21 cellular contexts compared by ENCODE assay signal in genomic region chr3:63046152-63046551, GRCh38.
DNase-seq lines count a peak whose midpoint lies in the region; ATAC-seq and TF ChIP-seq lines count a peak whose summit lies in the region.
"Had no signal": no experiment of that assay in that cellular context is flagged by ENCODE, and none has a peak within 500 bp of the region (broad histone marks: within the 10 kb centered on the region; RNA-seq: fewer than 3 reads in every experiment).

No MANE protein-coding gene starts in this region.

- no peaks in the 10 kb centered on the region for H3K4me1 Mint-ChIP-seq in activated CD8-positive, alpha-beta T cell treated with anti-CD3 and anti-CD28 coated beads for 36 hours (ENCODE audit: low read depth)
- H3K4me1 Mint-ChIP-seq: CD4-positive, CD25-positive, alpha-beta regulatory T cell; CD8-positive, alpha-beta memory T cell had no signal

- H3K4me3 Mint-ChIP-seq in activated CD8-positive, alpha-beta T cell treated with anti-CD3 and anti-CD28 coated beads for 36 hours, result no peak overlapping the region
- H3K4me3 Mint-ChIP-seq: CD4-positive, CD25-positive, alpha-beta regulatory T cell; CD8-positive, alpha-beta memory T cell; HFFc6 had no signal

- CTCF ChIA-PET in activated CD8-positive, alpha-beta T cell treated with anti-CD3 and anti-CD28 coated beads for 36 hours (lab: Charles Lee), result no interaction called here

- no peak overlapping the region for H3K4me3 ChIP-seq in transverse colon
- H3K4me3 ChIP-seq: A549, HAP-1 had no signal

- no peak for TF ChIP-seq POLR2A in transverse colon (IDR thresholded peaks at IDR 0.05)

- DNase-seq in left colon, result no peak
- DNase-seq in transverse colon, result no peak
- DNase-seq in activated CD8-positive, alpha-beta T cell treated with anti-CD3 and anti-CD28 coated beads for 36 hours, result no peak
- DNase-seq in stimulated activated CD4-positive, alpha-beta T cell treated with anti-CD3 and anti-CD28 coated beads, Interleukin-1b, Interleukin-23, amount 100 ng/mL, for 48 hours, result no peak
- no peak for DNase-seq in activated CD8-positive, alpha-beta memory T cell treated with anti-CD3 and anti-CD28 coated beads, Interleukin-2, amount 50 U/mL, for 4 hours
- DNase-seq: 8988T; ACHN; AML-193; C1 segment of cervical spinal cord; CD4-positive, CD25-positive, alpha-beta regulatory T cell; CD8-positive, alpha-beta memory T cell; DMS 273 treated with DMSO at 0.1 percent for 48 hours; DMS53; DMS79 treated with DMSO at 0.1 percent for 48 hours; GF-D8; GOT3; HFFc6 had no signal

- no peaks in the 10 kb centered on the region for H3K27me3 ChIP-seq in transverse colon

- WGBS in transverse colon (ENCODE audit: low coverage in 1 of 2), 2 donors, result 22 to 29% methylated on average over 2 of the region's 2 CpGs

- no peak for TF ChIP-seq CTCF in C4-2B (conservative IDR thresholded peaks at IDR 0.05)
- no peak for TF ChIP-seq CTCF in VCaP (conservative IDR thresholded peaks at IDR 0.05)
- TF ChIP-seq CTCF in transverse colon (IDR thresholded peaks at IDR 0.05), result no peak
- no peak for TF ChIP-seq CTCF in activated CD8-positive, alpha-beta T cell treated with anti-CD3 and anti-CD28 coated beads for 36 hours (IDR thresholded peaks at IDR 0.05)

- H3K36me3 Mint-ChIP-seq in activated CD8-positive, alpha-beta T cell treated with anti-CD3 and anti-CD28 coated beads for 36 hours (ENCODE audit: low read depth), result no peaks in the 10 kb centered on the region
- H3K36me3 Mint-ChIP-seq: CD4-positive, CD25-positive, alpha-beta regulatory T cell; CD8-positive, alpha-beta memory T cell had no signal

- no peaks in the 10 kb centered on the region for H3K36me3 ChIP-seq in transverse colon
- H3K36me3 ChIP-seq: HAP-1 had no signal

- ATAC-seq in left colon, result peak; percentile 84
- ATAC-seq in activated CD8-positive, alpha-beta T cell treated with anti-CD3 and anti-CD28 coated beads for 36 hours, result no peak
- ATAC-seq: A549 had no signal

- in situ Hi-C loops in transverse colon (cut with MboI; ENCODE audit: low pct_ligation_motif_present in 1 of 4, low pct_unique_long_range_greater_than_20kb in 1 of 4, low sequenced_read_pairs in 3 of 4), result no loop called here

- no peaks in the 10 kb centered on the region for H3K9me3 ChIP-seq in transverse colon
- H3K9me3 ChIP-seq: A549, HAP-1 had no signal

- intact Hi-C loops in left colon (cut with DNase I, micrococcal nuclease), result no loop called here
- intact Hi-C loops in transverse colon (cut with DNase I; ENCODE audit: low total_unique reads), result no loop called here
- intact Hi-C loops in activated CD8-positive, alpha-beta T cell treated with anti-CD3 and anti-CD28 coated beads for 36 hours (cut with micrococcal nuclease), result no loop called here

- H3K27ac Mint-ChIP-seq in activated CD8-positive, alpha-beta T cell treated with anti-CD3 and anti-CD28 coated beads for 36 hours, result no peak overlapping the region
- H3K27ac Mint-ChIP-seq: CD4-positive, CD25-positive, alpha-beta regulatory T cell; CD8-positive, alpha-beta memory T cell; HFFc6 had no signal

- H3K4me1 ChIP-seq in transverse colon, result peaks cover 0 to 14% (median 5%) of the 10 kb centered on the region in 4 donors
- H3K4me1 ChIP-seq: A549, HAP-1 had no signal

- POLR2A ChIA-PET in activated CD8-positive, alpha-beta T cell treated with anti-CD3 and anti-CD28 coated beads for 36 hours (lab: Charles Lee), result no interaction called here

- TF ChIP-seq EP300 in transverse colon (IDR thresholded peaks at IDR 0.05; ENCODE audit: low read depth), result no peak

- no peaks in the 10 kb centered on the region for H3K27me3 Mint-ChIP-seq in activated CD8-positive, alpha-beta T cell treated with anti-CD3 and anti-CD28 coated beads for 36 hours
- H3K27me3 Mint-ChIP-seq: CD4-positive, CD25-positive, alpha-beta regulatory T cell; CD8-positive, alpha-beta memory T cell had no signal

- H3K9me3 Mint-ChIP-seq in activated CD8-positive, alpha-beta T cell treated with anti-CD3 and anti-CD28 coated beads for 36 hours, result no peaks in the 10 kb centered on the region

- peak overlapping the region; percentile 46; the same call in 1 of the 2 replicates for H3K27ac ChIP-seq in C4-2B
- H3K27ac ChIP-seq in VCaP, result peak overlapping the region; percentile 9; the same call in 1 of the 2 replicates
- H3K27ac ChIP-seq in transverse colon, result peak overlapping the region; percentile 7 to 66 (median 60)
- H3K27ac ChIP-seq: A549 had no signal

Comparison
In these comparisons a context has a peak if more than half of its experiments do, and no peak if none do; other contexts are left out.
1. H3K27ac ChIP-seq: peak in every context shown above with its lines; median percentile 60 in transverse colon; 46 in C4-2B; 9 in VCaP.